ENCODE assay signal across 9 cellular contexts in genomic region chr12:108566452-108566851, GRCh38. TPM values are rescaled to one million over a fixed set of nuclear protein-coding genes. Genes with fewer than 3 reads are reported as not detected.
DNase-seq lines count a peak whose midpoint lies in the region; ATAC-seq and TF ChIP-seq lines count a peak whose summit lies in the region.
"Had no signal": no experiment of that assay in that cellular context is flagged by ENCODE, and none has a peak within 500 bp of the region (broad histone marks: within the 10 kb centered on the region; RNA-seq: fewer than 3 reads in every experiment).

No MANE protein-coding gene starts in this region.

- H3K4me3 ChIP-seq in GM12865 (ENCODE audit: low read depth, low read length) (peak overlapping the region; percentile 42), PC-9 (no peak overlapping the region), gastrocnemius medialis (no peak overlapping the region)

- intact Hi-C loops in PC-9 (cut with micrococcal nuclease; ENCODE audit: unreplicated experiment) (loop anchor here (10.0 kb wide), 1 partner anchor 98 kb away; no protein-coding TSS in a partner anchor), gastrocnemius medialis (cut with DNase I; ENCODE audit: low total_unique reads) (no loop called here)

- peaks cover 5% of the 10 kb centered on the region for H4K20me1 ChIP-seq in PC-9 (ENCODE audit: insufficient read depth)

- H3K36me3 ChIP-seq in PC-9 (ENCODE audit: low read depth): peaks cover 31% of the 10 kb centered on the region
- peaks cover 2 to 63% of the 10 kb centered on the region in 2 donors for H3K36me3 ChIP-seq in gastrocnemius medialis

- H3F3A ChIP-seq in PC-9 (ENCODE audit: insufficient read depth, low read depth): peaks cover 27% of the 10 kb centered on the region

- no peak for TF ChIP-seq POLR2A in gastrocnemius medialis (IDR thresholded peaks at IDR 0.05)

- DNase-seq in GM12865 (ENCODE audit: low read depth) (no peak), PC-9 (no peak), ecto neural progenitor cell (ENCODE audit: low spot score) (peak; percentile 28), gastrocnemius medialis (no peak), COLO668 (lab: John Stamatoyannopoulos, UW; ENCODE audit: unreplicated experiment) (no peak), GF-D8 (lab: John Stamatoyannopoulos, UW) (no peak)
- DNase-seq: MV-4-11, NCI-H748 treated with DMSO at 0.1 percent for 48 hours had no signal

- CTCF ChIA-PET in PC-9 (lab: Charles Lee): interaction anchor here (0.5 kb wide), 1 partner anchor 68 kb away, joined by 5 read pairs; no protein-coding TSS in a partner anchor

- H3K9me2 ChIP-seq in PC-9 (ENCODE audit: insufficient read depth): no peaks in the 10 kb centered on the region

- in situ Hi-C loops in gastrocnemius medialis (cut with MboI; ENCODE audit: low sequenced_read_pairs in 4 of 4): loop anchor here (5.0 to 25.0 kb wide), 5 partner anchors 51 to 528 kb away; partner anchors contain the start of genes ALKBH2 (in 4 of the 4), UNG (in 4 of the 4) and SSH1 (in 1 of the 4)

- peaks cover 18% of the 10 kb centered on the region for H3K4me1 ChIP-seq in PC-9 (replicated peaks; ENCODE audit: insufficient read depth)
- H3K4me1 ChIP-seq in gastrocnemius medialis: peaks cover 28 to 32% of the 10 kb centered on the region in 2 donors

- H2AFZ ChIP-seq in PC-9: no peak overlapping the region

- peak overlapping the region; percentile 1; the same call in 1 of the 2 replicates for H3K4me2 ChIP-seq in PC-9

- ATAC-seq in gastrocnemius medialis (no peak), GM21786 (IDR thresholded peaks at IDR 0.05; ENCODE audit: unreplicated experiment) (no peak)

- no peaks in the 10 kb centered on the region for H3K27me3 ChIP-seq in PC-9 (ENCODE audit: insufficient read depth, low read depth)
- no peaks in the 10 kb centered on the region for H3K27me3 ChIP-seq in gastrocnemius medialis

- BruUV-seq in PC-9 (replicated peaks; lab: Mats Ljungman, UMichigan): no TSS peak

- peaks cover 21% of the 10 kb centered on the region for H3K79me2 ChIP-seq in PC-9 (ENCODE audit: low read depth)

- POLR2A ChIA-PET in PC-9 (lab: Charles Lee; ENCODE audit: unreplicated experiment): no interaction called here

- H3K9me3 ChIP-seq in PC-9 (ENCODE audit: insufficient read depth, low read depth) (no peaks in the 10 kb centered on the region), gastrocnemius medialis (no peaks in the 10 kb centered on the region)

- H3K27ac ChIP-seq in PC-9: 0 out of 2 replicates have a peak overlapping the region, but pooled peaks have one; percentile 39
- H3K27ac ChIP-seq in gastrocnemius medialis: peak overlapping the region; percentile 92 to 97 (median 96)

- TF ChIP-seq CTCF in GM12865 (IDR thresholded peaks at IDR 0.05; ENCODE audit: insufficient read depth, low read depth, low read length, missing control alignments): no peak
- TF ChIP-seq CTCF in PC-9 (conservative IDR thresholded peaks at IDR 0.05): no peak
- no peak for TF ChIP-seq CTCF in gastrocnemius medialis (IDR thresholded peaks at IDR 0.05 in 4 of 5, conservative IDR thresholded peaks at IDR 0.05 in 1 of 5)

RNA-seq across cellular contexts. Expression of gene ISCU, which starts 4.1 kb away (rescaled TPM):
- total RNA-seq in PC-9 (2021): 84.8 and 86.7 TPM in 2 replicates
- total RNA-seq in gastrocnemius medialis: 100 to 1,000 TPM; 232 to 337 (median 249) TPM

RNA-seq across cellular contexts. Expression of gene SART3, which starts 5.5 kb away (rescaled TPM):
- total RNA-seq in PC-9 (2021) (49.3 and 54.3 TPM in 2 replicates), gastrocnemius medialis (10 to 100 TPM; 38.1 to 52.6 (median 51.3) TPM)

RNA-seq across cellular contexts. Expression of gene TMEM119, which starts 31.4 kb away (rescaled TPM):
- total RNA-seq in PC-9 (2021) (not detected in 2 replicates), gastrocnemius medialis (under 1 TPM in 1 of 4 donors, not detected in 3; 0.85 TPM)

RNA-seq across cellular contexts. Expression of gene FICD, which starts 51.4 kb away (rescaled TPM):
- total RNA-seq in PC-9 (2021): 1.9 and 3.2 TPM in 2 replicates
- total RNA-seq in gastrocnemius medialis: 1 to 10 TPM; 3.1 to 4.6 (median 3.6) TPM
